8 cellular contexts compared by ENCODE assay signal in genomic region chr15:78979456-78980320, GRCh38. TPM values are rescaled to one million over a fixed set of nuclear protein-coding genes. Genes with fewer than 3 reads are reported as not detected.
DNase-seq lines count a peak whose midpoint lies in the region; ATAC-seq and TF ChIP-seq lines count a peak whose summit lies in the region.

No MANE protein-coding gene starts in this region.

- peak; percentile 58 for TF ChIP-seq CTCF in coronary artery (IDR thresholded peaks at IDR 0.05)
- peak; percentile 74 for TF ChIP-seq CTCF in liver (IDR thresholded peaks at IDR 0.05; ENCODE audit: low read depth, low read length, missing input control)

- H3K36me3 ChIP-seq in SJSA1 (no peaks in the 10 kb centered on the region), liver (ENCODE audit: control insufficient read depth in 4 of 4, insufficient read depth in 3 of 4, low read depth in 1 of 4, low read length in 3 of 4) (no peaks in the 10 kb centered on the region)

- peak; percentile 31 for DNase-seq in NCI-H2227 (lab: John Stamatoyannopoulos, UW; ENCODE audit: unreplicated experiment)
- DNase-seq in NCI-H2227 treated with DMSO at 0.1 percent for 48 hours (lab: John Stamatoyannopoulos, UW) = no peak
- DNase-seq in Kasumi-1 (lab: John Stamatoyannopoulos, UW) = peak; percentile 27 to 33
- DNase-seq in SJSA1 (ENCODE audit: low read depth in 1 of 2, low spot score in 2 of 2) = peak; percentile 48 to 70
- DNase-seq in coronary artery (ENCODE audit: low spot score) = no peak
- DNase-seq in superior temporal gyrus (ENCODE audit: extremely low spot score) = peak; percentile 81

- TF ChIP-seq RAD21 in liver (IDR thresholded peaks at IDR 0.05) = peak; percentile 89 to 95

- H3K9me3 ChIP-seq in SJSA1 (replicated peaks) (no peaks in the 10 kb centered on the region), liver (ENCODE audit: control insufficient read depth in 4 of 4, low read length in 3 of 4) (no peaks in the 10 kb centered on the region)

- H3K4me3 ChIP-seq in SJSA1 = no peak overlapping the region
- H3K4me3 ChIP-seq in coronary artery = no peak overlapping the region
- H3K4me3 ChIP-seq in liver (ENCODE audit: low read depth in 1 of 3, low read length in 3 of 3) = no peak overlapping the region

- WGBS in liver = 50% methylated on average over 17 of the region's 17 CpGs

- no peak overlapping the region for H3K27ac ChIP-seq in SJSA1
- H3K27ac ChIP-seq in coronary artery = no peak overlapping the region
- H3K27ac ChIP-seq in liver (ENCODE audit: low read depth in 1 of 2, low read length in 2 of 2) = no peak overlapping the region

- no peak for ATAC-seq in HG03469 (IDR thresholded peaks at IDR 0.05; ENCODE audit: unreplicated experiment)

- no peak overlapping the region for H3K9ac ChIP-seq in liver (ENCODE audit: low read depth in 1 of 2, low read length in 2 of 2)

- no peaks in the 10 kb centered on the region for H3K27me3 ChIP-seq in SJSA1 (replicated peaks)
- H3K27me3 ChIP-seq in liver (ENCODE audit: control insufficient read depth in 4 of 4, insufficient read depth in 4 of 4, low read length in 3 of 4) = no peaks in the 10 kb centered on the region

- no peaks in the 10 kb centered on the region for H3K4me1 ChIP-seq in SJSA1 (replicated peaks)
- H3K4me1 ChIP-seq in liver (ENCODE audit: control insufficient read depth in 4 of 4, insufficient read depth in 4 of 4, low read length in 3 of 4) = peaks cover 0 to 6% (median 2%) of the 10 kb centered on the region in 4 donors

TF ChIP-seq in liver, 16 proteins besides CTCF, POLR2A, EP300 and RAD21:
- TF ChIP-seq HNF4A (conservative IDR thresholded peaks at IDR 0.05) = peak; percentile 34 to 71
- TF ChIP-seq FOXA2 (IDR thresholded peaks at IDR 0.05) = no peak
- peak; percentile 8 to 49 for TF ChIP-seq RXRA (IDR thresholded peaks at IDR 0.05)
- no peak for TF ChIP-seq HNF4G (IDR thresholded peaks at IDR 0.05)
- TF ChIP-seq YY1 (IDR thresholded peaks at IDR 0.05) = peak; percentile 15

RNA-seq across cellular contexts. Expression of gene CTSH, which starts 34.8 kb away (rescaled TPM):
- total RNA-seq in SJSA1 (2014; rRNA removed; shearing (Covaris generic)) = 0.92 TPM in 1 of 2 replicates, not detected in the other
- total RNA-seq in liver = 10 to 100 TPM; 46.3 to 73.3 TPM
- polyA plus RNA-seq in liver = 100 to 1,000 TPM; 118 to 162 TPM

Comparison
In these comparisons a context has a peak if more than half of its experiments do, and no peak if none do; other contexts are left out.
1. DNase-seq: peak in NCI-H2227 (single experiment), Kasumi-1 (2 of 2), SJSA1 (2 of 2) and superior temporal gyrus (single experiment); none in NCI-H2227 treated with DMSO at 0.1 percent for 48 hours (single experiment) and coronary artery (single experiment).
2. RNA of gene CTSH, which starts 34.8 kb away (total RNA-seq): 46.3 to 73.3 TPM in liver; 0.92 TPM in SJSA1; every median in the first group is over 10 times any median in the second.